In genomic region chr3:61141697-61142096, GRCh38 we compare ENCODE assay signal across 16 cellular contexts.
"Had no signal": no experiment of that assay in that cellular context is flagged by ENCODE, and none has a peak within 500 bp of the region (broad histone marks: within the 10 kb centered on the region; RNA-seq: fewer than 3 reads in every experiment).

No MANE protein-coding gene starts in this region.

- H3K4me1 Mint-ChIP-seq: activated CD4-positive, alpha-beta T cell treated with anti-CD3 and anti-CD28 coated beads, Interleukin-2, amount 10 ng/mL, durations not matched to agents 7 days and 5 days; activated naive CD4-positive, alpha-beta T cell treated with anti-CD3 and anti-CD28 coated beads, Interleukin-2, amount 10 ng/mL, durations not matched to agents 7 days and 5 days; naive thymus-derived CD8-positive, alpha-beta T cell; stimulated activated naive B cell treated with anti-CD40 and anti-IgM and Interleukin-4, amounts not matched to agents 10 μg/mL and 1 μg/mL and 100 μg/mL, for 72 hours; T-cell had no signal

- H3K9me3 ChIP-seq: mucosa of descending colon, transverse colon had no signal

- H3K36me3 ChIP-seq: heart left ventricle, transverse colon had no signal

- H3K27ac ChIP-seq: coronary artery, heart left ventricle, transverse colon had no signal

- DNase-seq: activated CD4-positive, alpha-beta T cell treated with anti-CD3 and anti-CD28 coated beads, Interleukin-2, amount 10 ng/mL, durations not matched to agents 7 days and 5 days; activated naive CD4-positive, alpha-beta T cell treated with anti-CD3 and anti-CD28 coated beads, Interleukin-2, amount 10 ng/mL, durations not matched to agents 7 days and 5 days; activated T-cell treated with anti-CD3 and anti-CD28 coated beads for 4 hours; effector CD8-positive, alpha-beta T cell; heart left ventricle; left colon; mucosa of descending colon; naive thymus-derived CD8-positive, alpha-beta T cell; stimulated activated CD4-positive, alpha-beta T cell treated with anti-CD3 and anti-CD28 coated beads, Interleukin-2, amount 100 ng/mL, for 24 hours; stimulated activated naive B cell treated with anti-CD40 and anti-IgM and Interleukin-4, amounts not matched to agents 10 μg/mL and 1 μg/mL and 100 μg/mL, for 72 hours; T-cell; transverse colon had no signal

- H3K4me3 Mint-ChIP-seq: activated CD4-positive, alpha-beta T cell treated with anti-CD3 and anti-CD28 coated beads, Interleukin-2, amount 10 ng/mL, durations not matched to agents 7 days and 5 days; activated naive CD4-positive, alpha-beta T cell treated with anti-CD3 and anti-CD28 coated beads, Interleukin-2, amount 10 ng/mL, durations not matched to agents 7 days and 5 days; naive thymus-derived CD8-positive, alpha-beta T cell; stimulated activated naive B cell treated with anti-CD40 and anti-IgM and Interleukin-4, amounts not matched to agents 10 μg/mL and 1 μg/mL and 100 μg/mL, for 72 hours; T-cell had no signal

- H3K36me3 Mint-ChIP-seq: activated naive CD4-positive, alpha-beta T cell treated with anti-CD3 and anti-CD28 coated beads, Interleukin-2, amount 10 ng/mL, durations not matched to agents 7 days and 5 days; stimulated activated naive B cell treated with anti-CD40 and anti-IgM and Interleukin-4, amounts not matched to agents 10 μg/mL and 1 μg/mL and 100 μg/mL, for 72 hours; T-cell had no signal

- H3K27me3 ChIP-seq: heart left ventricle, transverse colon had no signal

- H3K9me3 Mint-ChIP-seq: activated naive CD4-positive, alpha-beta T cell treated with anti-CD3 and anti-CD28 coated beads, Interleukin-2, amount 10 ng/mL, durations not matched to agents 7 days and 5 days; activated T-helper 2 cell treated with anti-CD3 and anti-CD28 coated beads, Interferon-gamma antibody, Interleukin-2, Interleukin-4, amounts not matched to agents 10 μg/mL and 5 μg/mL and 100 μg/mL, durations not matched to agents 14 hours and 24 hours and 36 hours had no signal

- H3K4me3 ChIP-seq: coronary artery, heart left ventricle, mucosa of descending colon, transverse colon had no signal

- ATAC-seq: heart left ventricle; left colon; mucosa of descending colon; naive thymus-derived CD8-positive, alpha-beta T cell; sciatic nerve; stimulated activated naive B cell treated with anti-CD40 and anti-IgM and Interleukin-4, amounts not matched to agents 10 μg/mL and 1 μg/mL and 100 μg/mL, for 72 hours; T-cell had no signal

- FAIRE-seq: frontal cortex had no signal

- H3K4me1 ChIP-seq: heart left ventricle, transverse colon had no signal

- H3K27me3 Mint-ChIP-seq: activated CD4-positive, alpha-beta T cell treated with anti-CD3 and anti-CD28 coated beads, Interleukin-2, amount 10 ng/mL, durations not matched to agents 7 days and 5 days; activated naive CD4-positive, alpha-beta T cell treated with anti-CD3 and anti-CD28 coated beads, Interleukin-2, amount 10 ng/mL, durations not matched to agents 7 days and 5 days; naive thymus-derived CD8-positive, alpha-beta T cell; stimulated activated naive B cell treated with anti-CD40 and anti-IgM and Interleukin-4, amounts not matched to agents 10 μg/mL and 1 μg/mL and 100 μg/mL, for 72 hours; T-cell had no signal

- H3K27ac Mint-ChIP-seq: activated CD4-positive, alpha-beta T cell treated with anti-CD3 and anti-CD28 coated beads, Interleukin-2, amount 10 ng/mL, durations not matched to agents 7 days and 5 days; activated naive CD4-positive, alpha-beta T cell treated with anti-CD3 and anti-CD28 coated beads, Interleukin-2, amount 10 ng/mL, durations not matched to agents 7 days and 5 days; activated T-helper 2 cell treated with anti-CD3 and anti-CD28 coated beads, Interferon-gamma antibody, Interleukin-2, Interleukin-4, amounts not matched to agents 10 μg/mL and 5 μg/mL and 100 μg/mL, durations not matched to agents 14 hours and 24 hours and 36 hours; naive thymus-derived CD8-positive, alpha-beta T cell; stimulated activated naive B cell treated with anti-CD40 and anti-IgM and Interleukin-4, amounts not matched to agents 10 μg/mL and 1 μg/mL and 100 μg/mL, for 72 hours; T-cell had no signal
